Comparison of ENCODE assay signal across 8 cellular contexts in the genomic region with DNA sequence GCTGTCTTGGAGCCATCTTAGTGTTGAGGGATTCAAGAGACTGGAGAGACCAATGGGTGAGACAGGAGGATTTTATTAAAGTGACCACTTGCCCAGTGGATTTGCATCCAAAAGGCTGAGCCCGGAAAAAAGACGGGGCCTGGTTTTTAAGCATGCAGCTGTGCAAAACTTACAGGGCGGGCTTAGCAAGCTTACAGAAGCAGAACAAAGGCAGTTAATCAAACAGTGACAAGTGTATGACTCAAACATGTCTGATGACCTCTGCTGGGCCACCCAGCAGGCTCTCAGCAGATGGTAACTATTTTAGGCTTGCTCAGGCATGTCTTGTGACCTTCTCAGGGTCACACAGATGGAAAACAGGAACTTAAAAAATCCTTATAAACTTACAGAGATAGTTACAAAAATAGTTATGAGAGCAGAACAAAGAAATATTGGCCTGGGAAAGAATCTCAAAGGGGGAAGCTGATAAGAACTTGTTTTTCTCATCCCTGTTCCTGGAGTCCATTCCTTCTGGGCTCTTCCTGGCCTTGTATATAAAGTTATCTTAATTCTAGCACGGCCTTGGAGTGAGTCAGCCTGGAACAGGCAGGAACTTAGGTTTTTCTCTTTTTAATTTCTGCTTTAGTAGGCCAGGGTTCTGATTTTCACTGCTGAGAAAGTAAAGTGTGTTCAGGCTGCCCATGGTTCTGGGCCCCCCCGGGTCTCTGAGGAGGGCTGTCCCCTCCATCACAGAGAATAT.
A peak's percentile ranks its signal among the peaks of the same experiment; 100 is the strongest.
DNase-seq lines count a peak whose midpoint lies in the region; ATAC-seq, FAIRE-seq and TF ChIP-seq lines count a peak whose summit lies in the region.
"Not testable (repeated sequence)": the region's sequence is repeated elsewhere in the genome, so short reads cannot be mapped to it uniquely, and the experiment has no call there.

No MANE protein-coding gene starts in this region.

- in situ Hi-C loops in GM23248 (cut with MboI) = loop anchor here (25.0 kb wide), 1 partner anchor 257 kb away; no protein-coding TSS in a partner anchor
- in situ Hi-C loops in HepG2 (cut with HindIII; ENCODE audit: extremely low pct_ligation_motif_present, low pct_unique_long_range_greater_than_20kb) = loop anchor here (25.0 kb wide), 2 partner anchors 257 to 507 kb away; no protein-coding TSS in a partner anchor

- peak overlapping the region; percentile 14 to 92 (median 66); a peak in 18 of 22 replicates for H3K4me2 ChIP-seq in BLaER1 treated with 17β-estradiol and CSF1 and Interleukin-3, amounts not matched to agents 10 nM and 100 nM
- not testable (repeated sequence) for H3K4me2 ChIP-seq in GM23248 (ENCODE audit: unreplicated experiment); HepG2 (ENCODE audit: low read depth, low read length)
- H3K4me2 ChIP-seq in astrocyte (ENCODE audit: low read length) = peak overlapping the region; percentile 51
- peak overlapping the region; percentile 52 for H3K4me2 ChIP-seq in fibroblast of lung (ENCODE audit: extremely low read depth, insufficient read depth, low read length)

- H3K4me1 Mint-ChIP-seq in astrocyte (ENCODE audit: low read depth, unreplicated experiment) = peaks cover 17% of the 10 kb centered on the region
- H3K4me1 Mint-ChIP-seq in stimulated activated memory B cell treated with anti-CD40 and anti-IgM and Interleukin-4, amounts not matched to agents 10 μg/mL and 1 μg/mL and 100 μg/mL, for 72 hours = peaks cover 26% of the 10 kb centered on the region

- TF ChIP-seq POLR2A in HepG2 (IDR thresholded peaks at IDR 0.05; ENCODE audit: insufficient read depth in 1 of 2, low read depth in 2 of 2, low read length in 2 of 2) = not testable (repeated sequence)

- peak overlapping the region; percentile 97 for H3K27ac Mint-ChIP-seq in astrocyte (ENCODE audit: unreplicated experiment)
- peak overlapping the region; percentile 69 for H3K27ac Mint-ChIP-seq in stimulated activated memory B cell treated with anti-CD40 and anti-IgM and Interleukin-4, amounts not matched to agents 10 μg/mL and 1 μg/mL and 100 μg/mL, for 72 hours

- H3K9me3 ChIP-seq in BLaER1 treated with 17β-estradiol and CSF1 and Interleukin-3, amounts not matched to agents 10 nM and 100 nM (replicated peaks in 1 of 11) = peaks cover 0 to 29% (median 11%) of the 10 kb centered on the region in 11 experiments; a peak in 17 of 22 replicates
- H3K9me3 ChIP-seq in GM23248 (ENCODE audit: low read depth); astrocyte (ENCODE audit: insufficient read depth, low read depth, low read length); fibroblast of lung (ENCODE audit: control insufficient read depth, insufficient read depth, low read depth, low read length): not testable (repeated sequence)
- H3K9me3 ChIP-seq in HepG2 (ENCODE audit: low read length) = peaks cover 13% of the 10 kb centered on the region

- not testable (repeated sequence) for H3K9me2 ChIP-seq in GM23248 (ENCODE audit: insufficient read depth)

- H3K4me1 ChIP-seq in BLaER1 treated with 17β-estradiol and CSF1 and Interleukin-3, amounts not matched to agents 10 nM and 100 nM = peaks cover 16 to 60% (median 25%) of the 10 kb centered on the region in 10 experiments; a peak in 18 of 20 replicates
- H3K4me1 ChIP-seq in GM23248 (ENCODE audit: insufficient read depth) = not testable (repeated sequence)
- peaks cover 16% of the 10 kb centered on the region for H3K4me1 ChIP-seq in astrocyte (ENCODE audit: insufficient read depth, low read length)
- H3K4me1 ChIP-seq in fibroblast of lung (ENCODE audit: control insufficient read depth, extremely low read depth, insufficient read depth, low read length) = peaks cover 10% of the 10 kb centered on the region
- peaks cover 14% of the 10 kb centered on the region for H3K4me1 ChIP-seq in HepG2 (ENCODE audit: insufficient read depth, low read length)

- TF ChIP-seq EP300 in HepG2 (IDR thresholded peaks at IDR 0.05; ENCODE audit: low read depth in 2 of 2, low read length in 2 of 2); HepG2 (CRISPR knock-in tag; IDR thresholded peaks at IDR 0.05; ENCODE audit: borderline replicate concordance): not testable (repeated sequence)

- intact Hi-C loops in HepG2 (cut with micrococcal nuclease; ENCODE audit: unreplicated experiment) = not testable (repeated sequence)

- peaks cover 0 to 11% (median 5%) of the 10 kb centered on the region in 11 experiments; a peak in 7 of 22 replicates for H3K27me3 ChIP-seq in BLaER1 treated with 17β-estradiol and CSF1 and Interleukin-3, amounts not matched to agents 10 nM and 100 nM
- H3K27me3 ChIP-seq in GM23248 (replicated peaks; ENCODE audit: insufficient read depth); astrocyte (ENCODE audit: insufficient read depth, low read length); fibroblast of lung (ENCODE audit: control insufficient read depth, insufficient read depth, low read length); HepG2 (ENCODE audit: control insufficient read depth in 1 of 2, insufficient read depth in 2 of 2, low read length in 2 of 2): not testable (repeated sequence)

- 33% methylated on average over 5 of the region's 5 CpGs for WGBS in GM23248 (ENCODE audit: low coverage in 1 of 2, low lambda C conversion rate in 2 of 2, missing lambda C conversion rate in 2 of 2), 2 experiments
- WGBS in HepG2 (ENCODE audit: low lambda C conversion rate) = 6% methylated on average over 5 of the region's 5 CpGs

- not testable (repeated sequence) for H3K4me3 Mint-ChIP-seq in astrocyte (ENCODE audit: unreplicated experiment); stimulated activated memory B cell treated with anti-CD40 and anti-IgM and Interleukin-4, amounts not matched to agents 10 μg/mL and 1 μg/mL and 100 μg/mL, for 72 hours

- POLR2A ChIA-PET in HepG2 (lab: Yijun Ruan, JAX) = interaction anchor here (3.1 kb wide), 1 partner anchor 14 kb away, joined by 10 read pairs; no protein-coding TSS in a partner anchor

- not testable (repeated sequence) for H3K36me3 Mint-ChIP-seq in astrocyte (ENCODE audit: low read depth, unreplicated experiment); stimulated activated memory B cell treated with anti-CD40 and anti-IgM and Interleukin-4, amounts not matched to agents 10 μg/mL and 1 μg/mL and 100 μg/mL, for 72 hours

- BruUV-seq in HepG2 (replicated peaks; lab: Mats Ljungman, UMichigan) = not testable (repeated sequence)

- FAIRE-seq in astrocyte (lab: Jason Lieb, UNC); HepG2 (lab: Jason Lieb, UNC): not testable (repeated sequence)

- peak; percentile 25 for DNase-seq in GM23248
- peak; percentile 99 for DNase-seq in MV-4-11 (lab: John Stamatoyannopoulos, UW)
- peak; percentile 99 for DNase-seq in RPMI7951 (ENCODE audit: low read depth)
- DNase-seq in astrocyte (ENCODE audit: low read depth) = peak; percentile 94
- peak; percentile 86 to 95 for DNase-seq in fibroblast of lung (ENCODE audit: low read depth in 2 of 2)
- DNase-seq in HepG2 (ENCODE audit: low spot score) = peak; percentile 71

- H3K9me3 Mint-ChIP-seq in astrocyte (ENCODE audit: unreplicated experiment); stimulated activated memory B cell treated with anti-CD40 and anti-IgM and Interleukin-4, amounts not matched to agents 10 μg/mL and 1 μg/mL and 100 μg/mL, for 72 hours: not testable (repeated sequence)

- H3K27ac ChIP-seq in BLaER1 treated with 17β-estradiol and CSF1 and Interleukin-3, amounts not matched to agents 10 nM and 100 nM = peak overlapping the region; percentile 72 to 98 (median 93)
- not testable (repeated sequence) for H3K27ac ChIP-seq in GM23248; HepG2 (ENCODE audit: extremely low read length, insufficient read depth, low read length)
- H3K27ac ChIP-seq in astrocyte (ENCODE audit: low read depth, low read length) (peak overlapping the region; percentile 92), fibroblast of lung (ENCODE audit: insufficient read depth, low read length) (peak overlapping the region; percentile 82)

- not testable (repeated sequence) for H3F3A ChIP-seq in GM23248 (ENCODE audit: insufficient read depth)

- H3K79me2 ChIP-seq in GM23248 (ENCODE audit: insufficient read depth); astrocyte (ENCODE audit: insufficient read depth, low read length); fibroblast of lung (ENCODE audit: control insufficient read depth, insufficient read depth, low read length); HepG2 (ENCODE audit: insufficient read depth, low read length): not testable (repeated sequence)

- not testable (repeated sequence) for H4K20me1 ChIP-seq in BLaER1 treated with 17β-estradiol and CSF1 and Interleukin-3, amounts not matched to agents 10 nM and 100 nM; GM23248 (ENCODE audit: insufficient read depth); astrocyte (ENCODE audit: insufficient read depth, low read length); fibroblast of lung (ENCODE audit: control insufficient read depth, extremely low read depth, insufficient read depth, low read length); HepG2 (ENCODE audit: insufficient read depth, low read length)

- not testable (repeated sequence) for H3K36me3 ChIP-seq in BLaER1 treated with 17β-estradiol and CSF1 and Interleukin-3, amounts not matched to agents 10 nM and 100 nM; GM23248 (ENCODE audit: low read depth); astrocyte (ENCODE audit: insufficient read depth, low read length); fibroblast of lung (ENCODE audit: control insufficient read depth, insufficient read depth, low read length); HepG2 (replicated peaks in 1 of 2; ENCODE audit: control insufficient read depth in 1 of 2, insufficient read depth in 2 of 2, low read length in 2 of 2)

- peak overlapping the region in 10 of 11 experiments; percentile 57 to 88 (median 78); a peak in 18 of 22 replicates for H3K9ac ChIP-seq in BLaER1 treated with 17β-estradiol and CSF1 and Interleukin-3, amounts not matched to agents 10 nM and 100 nM
- H3K9ac ChIP-seq in GM23248; fibroblast of lung (ENCODE audit: insufficient read depth, low read length); HepG2 (ENCODE audit: insufficient read depth, low read depth, low read length): not testable (repeated sequence)
- H3K9ac ChIP-seq in astrocyte (ENCODE audit: low read length) = peak overlapping the region; percentile 78

- not testable (repeated sequence) for H3K27me3 Mint-ChIP-seq in astrocyte (ENCODE audit: low read depth, unreplicated experiment)
- H3K27me3 Mint-ChIP-seq in stimulated activated memory B cell treated with anti-CD40 and anti-IgM and Interleukin-4, amounts not matched to agents 10 μg/mL and 1 μg/mL and 100 μg/mL, for 72 hours = peaks cover 14% of the 10 kb centered on the region

- not testable (repeated sequence) for ATAC-seq in HepG2; stimulated activated memory B cell treated with anti-CD40 and anti-IgM and Interleukin-4, amounts not matched to agents 10 μg/mL and 1 μg/mL and 100 μg/mL, for 72 hours

- CTCF ChIA-PET in HepG2 (lab: Yijun Ruan, JAX; ENCODE audit: low intra/inter-chr PET ratio, low total read pairs) = not testable (repeated sequence)

- TF ChIP-seq RAD21 in HepG2 (CRISPR knock-in tag; IDR thresholded peaks at IDR 0.05) = not testable (repeated sequence)

- 0 out of 20 replicates have a peak overlapping the region, but pooled peaks of 1 of the 10 experiments have one; percentile 10 for H3K4me3 ChIP-seq in BLaER1 treated with 17β-estradiol and CSF1 and Interleukin-3, amounts not matched to agents 10 nM and 100 nM
- not testable (repeated sequence) for H3K4me3 ChIP-seq in GM23248; astrocyte (ENCODE audit: insufficient read depth, low read depth, low read length); fibroblast of lung (replicated peaks in 1 of 4; ENCODE audit: control extremely low read depth in 1 of 4, insufficient read depth in 1 of 4, low read depth in 3 of 4, low read length in 4 of 4); HepG2 (replicated peaks in 1 of 3; ENCODE audit: insufficient read depth in 1 of 3, low read depth in 2 of 3, low read length in 3 of 3)

- not testable (repeated sequence) for H2AFZ ChIP-seq in GM23248; astrocyte (ENCODE audit: low read depth, low read length); HepG2 (ENCODE audit: low read length)
- H2AFZ ChIP-seq in fibroblast of lung (ENCODE audit: low read length) = peak overlapping the region; percentile 59

- TF ChIP-seq CTCF in astrocyte (IDR thresholded peaks at IDR 0.05; ENCODE audit: insufficient read depth, low read depth, low read length); fibroblast of lung (conservative IDR thresholded peaks at IDR 0.05 in 1 of 2, IDR thresholded peaks at IDR 0.05 in 1 of 2; ENCODE audit: low read depth in 1 of 2, low read length in 2 of 2); HepG2 (CRISPR knock-in tag; IDR thresholded peaks at IDR 0.05): not testable (repeated sequence)

Comparison
In these comparisons a context has a peak if more than half of its experiments do, and no peak if none do; other contexts are left out.
1. DNase-seq: peak in every context shown above with its lines; median percentile 99 in MV-4-11; 99 in RPMI7951; 94 in astrocyte; 90 in fibroblast of lung; 71 in HepG2; 25 in GM23248.